ENCODE assay signal across 9 cellular contexts in the genomic region with DNA sequence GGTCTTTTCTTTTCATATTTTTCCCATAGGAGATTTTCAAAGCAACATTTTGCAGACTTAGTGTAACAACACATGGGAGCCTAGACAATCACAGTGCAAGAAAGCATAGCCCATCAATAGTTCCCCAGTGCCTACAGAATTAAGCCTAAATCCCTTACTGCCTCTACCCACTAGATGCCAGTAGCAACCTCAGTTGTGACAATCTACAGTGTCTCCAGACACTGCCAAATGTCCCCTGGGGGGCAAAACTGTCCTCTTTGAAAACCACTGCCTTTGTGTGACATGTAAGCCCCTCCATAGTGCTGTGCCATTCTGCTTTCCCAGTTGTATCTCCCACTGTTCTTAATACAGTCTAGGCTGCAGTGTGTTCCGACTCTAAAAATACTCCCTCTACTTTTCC.
A peak's percentile ranks its signal among the peaks of the same experiment; 100 is the strongest.
DNase-seq lines count a peak whose midpoint lies in the region; ATAC-seq and TF ChIP-seq lines count a peak whose summit lies in the region.
"Had no signal": no experiment of that assay in that cellular context is flagged by ENCODE, and none has a peak within 500 bp of the region (broad histone marks: within the 10 kb centered on the region; RNA-seq: fewer than 3 reads in every experiment).

No MANE protein-coding gene starts in this region.

- H3K4me2 ChIP-seq in smooth muscle cell: no peak overlapping the region

- H4K20me1 ChIP-seq in smooth muscle cell (ENCODE audit: low read depth): no peaks in the 10 kb centered on the region

- TF ChIP-seq CTCF in smooth muscle cell (IDR thresholded peaks at IDR 0.05; ENCODE audit: borderline replicate concordance, insufficient read depth, poor library complexity, severe bottlenecking): peak; percentile 26
- no peak for TF ChIP-seq CTCF in upper lobe of left lung (IDR thresholded peaks at IDR 0.05)

- H3K27ac ChIP-seq in smooth muscle cell (ENCODE audit: low read depth) (no peak overlapping the region), upper lobe of left lung (no peak overlapping the region)

- no peaks in the 10 kb centered on the region for H3K9me3 ChIP-seq in smooth muscle cell (replicated peaks; ENCODE audit: low read depth)
- H3K9me3 ChIP-seq in upper lobe of left lung: no peaks in the 10 kb centered on the region
- H3K9me3 ChIP-seq in MG63: no peaks in the 10 kb centered on the region

- no peaks in the 10 kb centered on the region for H3K79me2 ChIP-seq in smooth muscle cell (ENCODE audit: low read depth)

- no peak for TF ChIP-seq POLR2A in upper lobe of left lung (IDR thresholded peaks at IDR 0.05)

- peak; percentile 72 for ATAC-seq in GM21786 (IDR thresholded peaks at IDR 0.05; ENCODE audit: unreplicated experiment)
- no peak for ATAC-seq in upper lobe of left lung (ENCODE audit: low FRiP score in 2 of 2)
- ATAC-seq: activated CD8-positive, alpha-beta T cell treated with anti-CD3 and anti-CD28 coated beads, Interleukin-2, amount 10 ng/mL, durations not matched to agents 7 days and 5 days had no signal

- DNase-seq in NCI-H69 (lab: John Stamatoyannopoulos, UW) (peak; percentile 89), head of caudate nucleus (peak in 36 of 42 donors; percentile 8 to 78 (median 45)), smooth muscle cell (lab: John Stamatoyannopoulos, UW; ENCODE audit: unreplicated experiment) (no peak), upper lobe of left lung (no peak), MG63 (no peak)
- no peak for DNase-seq in stimulated activated CD8-positive, alpha-beta memory T cell treated with anti-CD3 and anti-CD28 coated beads, Interleukin-4, amount 100 ng/mL, for 48 hours
- DNase-seq: activated CD8-positive, alpha-beta T cell treated with anti-CD3 and anti-CD28 coated beads, Interleukin-2, amount 10 ng/mL, durations not matched to agents 7 days and 5 days; Right ventricle myocardium superior had no signal

- H3K36me3 ChIP-seq in smooth muscle cell (ENCODE audit: low read depth) (no peaks in the 10 kb centered on the region), upper lobe of left lung (no peaks in the 10 kb centered on the region), MG63 (no peaks in the 10 kb centered on the region)

- no peak overlapping the region for H3K9ac ChIP-seq in smooth muscle cell (ENCODE audit: low read depth)

- WGBS in smooth muscle cell (ENCODE audit: low lambda C conversion rate): 90% methylated on average over 1 of the region's 1 CpG
- WGBS in upper lobe of left lung, 2 donors: 86% methylated on average over 1 of the region's 1 CpG

- H3K4me3 ChIP-seq in smooth muscle cell (no peak overlapping the region), upper lobe of left lung (no peak overlapping the region), MG63 (no peak overlapping the region)

- H3K27me3 ChIP-seq in smooth muscle cell (ENCODE audit: low read depth) (no peaks in the 10 kb centered on the region), upper lobe of left lung (no peaks in the 10 kb centered on the region), MG63 (0 out of 2 replicates have a peak, but pooled peaks cover 5% of the 10 kb centered on the region)

- intact Hi-C loops in head of caudate nucleus (cut with DNase I): loop anchor here (2.0 kb wide), 1 partner anchor 164 kb away; no protein-coding TSS in a partner anchor

- no peak overlapping the region for H2AFZ ChIP-seq in smooth muscle cell (ENCODE audit: low read depth)

- H3F3A ChIP-seq in smooth muscle cell (ENCODE audit: low read depth): no peaks in the 10 kb centered on the region

- TF ChIP-seq EP300 in upper lobe of left lung (IDR thresholded peaks at IDR 0.05): no peak

- H3K4me1 ChIP-seq in smooth muscle cell (ENCODE audit: low read depth): peaks cover 3% of the 10 kb centered on the region
- no peaks in the 10 kb centered on the region for H3K4me1 ChIP-seq in upper lobe of left lung

Comparison
In these comparisons a context has a peak if more than half of its experiments do, and no peak if none do; other contexts are left out.
1. DNase-seq: peak in NCI-H69 (single experiment) and head of caudate nucleus (36 of 42); none in smooth muscle cell (single experiment), stimulated activated CD8-positive, alpha-beta memory T cell treated with anti-CD3 and anti-CD28 coated beads, Interleukin-4, amount 100 ng/mL, for 48 hours (single experiment), upper lobe of left lung (0 of 2) and MG63 (single experiment).